ENCODE assay signal across 17 cellular contexts in genomic region chr3:76308541-76308940, GRCh38.
DNase-seq lines count a peak whose midpoint lies in the region; ATAC-seq and TF ChIP-seq lines count a peak whose summit lies in the region.
"Had no signal": no experiment of that assay in that cellular context is flagged by ENCODE, and none has a peak within 500 bp of the region (broad histone marks: within the 10 kb centered on the region; RNA-seq: fewer than 3 reads in every experiment).

No MANE protein-coding gene starts in this region.

- no peaks in the 10 kb centered on the region for H3K9me3 ChIP-seq in AG04450 (ENCODE audit: control insufficient read depth, insufficient read depth, low read length)
- H3K9me3 ChIP-seq: BE2C had no signal

- no peak overlapping the region for H3K4me3 Mint-ChIP-seq in T-cell
- H3K4me3 Mint-ChIP-seq: CD4-positive, alpha-beta memory T cell had no signal

- H3K27ac Mint-ChIP-seq in T-cell: no peak overlapping the region
- H3K27ac Mint-ChIP-seq: CD4-positive, alpha-beta memory T cell had no signal

- POLR2A ChIA-PET in AG04450 (lab: Yijun Ruan, JAX): interaction anchor here (0.9 kb wide), 1 partner anchor 128 kb away, joined by 4 read pairs; no protein-coding TSS in a partner anchor
- POLR2A ChIA-PET in T-cell (lab: Charles Lee): no interaction called here

- DNase-seq in AG04450 (ENCODE audit: low read depth, low spot score) (peak; percentile 63), HCEC 1CT (peak; percentile 88), fibroblast of mammary gland (ENCODE audit: low read depth) (peak; percentile 1), sciatic nerve (ENCODE audit: low spot score) (no peak), T-cell (no peak), cortex of kidney (lab: John Stamatoyannopoulos, UW) (no peak), NCI-H1092 treated with DMSO at 0.1 percent for 48 hours (lab: John Stamatoyannopoulos, UW) (no peak), GM20000 (ENCODE audit: low spot score) (no peak)
- DNase-seq: 8988T; BE2C; CD4-positive, alpha-beta memory T cell; NCI-H1105 treated with DMSO at 0.1 percent for 48 hours; NCI-H187 treated with DMSO at 0.1 percent for 48 hours; NCI-H446 treated with DMSO at 0.1 percent for 48 hours; NCI-H774; PC-9 had no signal

- H3K27me3 ChIP-seq in AG04450 (ENCODE audit: control insufficient read depth, insufficient read depth, low read length): no peaks in the 10 kb centered on the region
- H3K27me3 ChIP-seq: BE2C had no signal

- intact Hi-C loops in sciatic nerve (cut with DNase I): no loop called here

- H3K27ac ChIP-seq in AG04450 (ENCODE audit: low read depth, low read length): no peak overlapping the region
- H3K27ac ChIP-seq: KMS-11, PC-9 had no signal

- no peaks in the 10 kb centered on the region for H3K4me1 Mint-ChIP-seq in T-cell
- H3K4me1 Mint-ChIP-seq: CD4-positive, alpha-beta memory T cell had no signal

- no peak overlapping the region; the same call in 1 of the 2 replicates for H3K4me3 ChIP-seq in AG04450 (ENCODE audit: low read depth, low read length)
- H3K4me3 ChIP-seq in fibroblast of mammary gland (ENCODE audit: control insufficient read depth, low read depth, low read length): no peak overlapping the region
- H3K4me3 ChIP-seq: PC-9 had no signal

- CTCF ChIA-PET in AG04450 (lab: Charles Lee) (interaction anchor here (0.6 to 1.1 kb wide), 4 partner anchors 262 to 577 kb away, joined by 3 to 4 read pairs (median 3); no protein-coding TSS in a partner anchor), T-cell (lab: Charles Lee) (no interaction called here)

- H3K27me3 Mint-ChIP-seq in T-cell: no peaks in the 10 kb centered on the region
- H3K27me3 Mint-ChIP-seq: CD4-positive, alpha-beta memory T cell had no signal

- ATAC-seq in sciatic nerve (peak; percentile 55), T-cell (replicated peaks in 1 of 4) (no peak)

- TF ChIP-seq CTCF in AG04450 (IDR thresholded peaks at IDR 0.05; ENCODE audit: low read depth, low read length) (no peak), fibroblast of mammary gland (conservative IDR thresholded peaks at IDR 0.05; ENCODE audit: control insufficient read depth, insufficient read depth, low read depth, low read length) (no peak), GM20000 (IDR thresholded peaks at IDR 0.05; ENCODE audit: extremely low read depth, missing control alignments) (no peak)

- H3K9me3 Mint-ChIP-seq in T-cell: peaks cover 13 to 26% (median 16%) of the 10 kb centered on the region in 3 donors

- H3K36me3 Mint-ChIP-seq in T-cell: no peaks in the 10 kb centered on the region
- H3K36me3 Mint-ChIP-seq: CD4-positive, alpha-beta memory T cell had no signal

Comparison
In these comparisons a context has a peak if more than half of its experiments do, and no peak if none do; other contexts are left out.
1. DNase-seq: peak in AG04450 (single experiment), HCEC 1CT (single experiment) and fibroblast of mammary gland (single experiment); none in sciatic nerve (single experiment), T-cell (0 of 34), cortex of kidney (single experiment), NCI-H1092 treated with DMSO at 0.1 percent for 48 hours (single experiment) and GM20000 (single experiment).